Comparison of ENCODE assay signal across 20 cellular contexts in the genomic region with DNA sequence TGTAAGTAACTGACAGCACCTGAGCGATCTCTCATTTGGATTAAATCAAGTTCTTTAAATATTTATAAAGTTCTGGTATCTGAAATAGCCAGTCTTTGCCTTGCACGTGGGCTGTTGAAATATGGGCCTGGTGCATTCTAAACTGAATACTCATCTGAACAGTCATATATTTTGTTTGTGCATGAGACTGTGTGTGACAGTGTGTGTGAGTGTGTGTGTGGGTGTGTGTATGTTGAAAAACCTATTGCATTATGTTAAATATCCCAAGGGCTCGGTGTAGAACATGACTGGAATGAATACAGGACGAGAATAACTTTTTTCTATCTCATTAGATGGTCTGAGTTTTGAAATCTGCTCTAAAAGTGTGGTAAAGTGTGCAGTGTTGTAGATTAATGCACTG.
A peak's percentile ranks its signal among the peaks of the same experiment; 100 is the strongest.
DNase-seq lines count a peak whose midpoint lies in the region; TF ChIP-seq lines count a peak whose summit lies in the region.
"Had no signal": no experiment of that assay in that cellular context is flagged by ENCODE, and none has a peak within 500 bp of the region (broad histone marks: within the 10 kb centered on the region; RNA-seq: fewer than 3 reads in every experiment).

No MANE protein-coding gene starts in this region.

- peaks cover 5% of the 10 kb centered on the region for H3K9me3 ChIP-seq in neural cell (ENCODE audit: low read length)
- no peaks in the 10 kb centered on the region for H3K9me3 ChIP-seq in suprapubic skin
- H3K9me3 ChIP-seq: A549, Caco-2 had no signal

- peak overlapping the region; percentile 45 for H3K9ac ChIP-seq in neural cell (ENCODE audit: low read length)

- H3K4me1 Mint-ChIP-seq in T-helper 2 cell treated with Interferon-gamma antibody and Interleukin-4, amounts not matched to agents 5 μg/mL and 100 μg/mL, for 36 hours (ENCODE audit: low read depth), result no peaks in the 10 kb centered on the region
- H3K4me1 Mint-ChIP-seq in activated CD4-positive, alpha-beta memory T cell treated with anti-CD3 and anti-CD28 coated beads for 36 hours (ENCODE audit: low read depth), result no peaks in the 10 kb centered on the region

- TF ChIP-seq CTCF in neural cell (IDR thresholded peaks at IDR 0.05; ENCODE audit: poor library complexity, severe bottlenecking) (no peak), suprapubic skin (IDR thresholded peaks at IDR 0.05) (no peak)

- H3K36me3 ChIP-seq in neural cell (ENCODE audit: insufficient read depth, low read length) (no peaks in the 10 kb centered on the region), suprapubic skin (no peaks in the 10 kb centered on the region)

- CTCF ChIA-PET in activated CD4-positive, alpha-beta memory T cell treated with anti-CD3 and anti-CD28 coated beads for 36 hours (lab: Charles Lee), result interaction anchor here (0.6 kb wide), 1 partner anchor 1117 kb away, joined by 3 read pairs; no protein-coding TSS in a partner anchor

- H3K27me3 Mint-ChIP-seq in T-helper 2 cell treated with Interferon-gamma antibody and Interleukin-4, amounts not matched to agents 5 μg/mL and 100 μg/mL, for 36 hours (ENCODE audit: low read depth), result no peaks in the 10 kb centered on the region
- H3K27me3 Mint-ChIP-seq in activated CD4-positive, alpha-beta memory T cell treated with anti-CD3 and anti-CD28 coated beads for 36 hours, result no peaks in the 10 kb centered on the region
- H3K27me3 Mint-ChIP-seq: CD4-positive, alpha-beta T cell had no signal

- no peaks in the 10 kb centered on the region for H3K36me3 Mint-ChIP-seq in T-helper 2 cell treated with Interferon-gamma antibody and Interleukin-4, amounts not matched to agents 5 μg/mL and 100 μg/mL, for 36 hours (ENCODE audit: low read depth)
- H3K36me3 Mint-ChIP-seq in activated CD4-positive, alpha-beta memory T cell treated with anti-CD3 and anti-CD28 coated beads for 36 hours, result no peaks in the 10 kb centered on the region

- peaks cover 22% of the 10 kb centered on the region for H3K9me3 Mint-ChIP-seq in T-helper 2 cell treated with Interferon-gamma antibody and Interleukin-4, amounts not matched to agents 5 μg/mL and 100 μg/mL, for 36 hours
- H3K9me3 Mint-ChIP-seq in activated CD4-positive, alpha-beta memory T cell treated with anti-CD3 and anti-CD28 coated beads for 36 hours, result peaks cover 7% of the 10 kb centered on the region

- no peaks in the 10 kb centered on the region for H3K79me2 ChIP-seq in neural cell (replicated peaks; ENCODE audit: insufficient read depth, low read length)

- H3K4me2 ChIP-seq in neural cell (ENCODE audit: low read length), result no peak overlapping the region
- H3K4me2 ChIP-seq: A549 had no signal

- no peak for TF ChIP-seq POLR2A in suprapubic skin (IDR thresholded peaks at IDR 0.05)

- TF ChIP-seq EP300 in neural cell (conservative IDR thresholded peaks at IDR 0.05; ENCODE audit: poor library complexity, severe bottlenecking) (no peak), suprapubic skin (IDR thresholded peaks at IDR 0.05) (no peak)

- H3K27me3 ChIP-seq in neural cell (ENCODE audit: insufficient read depth, low read depth, low read length), result no peaks in the 10 kb centered on the region
- H3K27me3 ChIP-seq in suprapubic skin, result no peaks in the 10 kb centered on the region

- H3K4me3 ChIP-seq in neural cell (ENCODE audit: low read length) (no peak overlapping the region), suprapubic skin (no peak overlapping the region)
- H3K4me3 ChIP-seq: A549 had no signal

- no peaks in the 10 kb centered on the region for H4K20me1 ChIP-seq in neural cell (ENCODE audit: insufficient read depth)

- H3K9me2 ChIP-seq in neural cell (ENCODE audit: insufficient read depth, low read length), result no peaks in the 10 kb centered on the region

- H3K27ac Mint-ChIP-seq in T-helper 2 cell treated with Interferon-gamma antibody and Interleukin-4, amounts not matched to agents 5 μg/mL and 100 μg/mL, for 36 hours, result no peak overlapping the region
- H3K27ac Mint-ChIP-seq in activated CD4-positive, alpha-beta memory T cell treated with anti-CD3 and anti-CD28 coated beads for 36 hours, result no peak overlapping the region
- H3K27ac Mint-ChIP-seq: CD4-positive, alpha-beta T cell; HFFc6 had no signal

- H3F3A ChIP-seq in neural cell (ENCODE audit: insufficient read depth, low read length, poor library complexity, severe bottlenecking), result no peaks in the 10 kb centered on the region

- 37% methylated on average over 4 of the region's 4 CpGs for WGBS in suprapubic skin

- H2AFZ ChIP-seq in neural cell (ENCODE audit: low read depth, low read length), result no peak overlapping the region

- POLR2A ChIA-PET in activated CD4-positive, alpha-beta memory T cell treated with anti-CD3 and anti-CD28 coated beads for 36 hours (lab: Charles Lee), result no interaction called here

- H3K4me1 ChIP-seq in suprapubic skin, result no peaks in the 10 kb centered on the region
- H3K4me1 ChIP-seq: A549, Caco-2 had no signal

- DNase-seq in NCI-H2171 treated with DMSO at 0.1 percent for 48 hours (lab: John Stamatoyannopoulos, UW) (peak; percentile 89), NCI-H2171 (lab: John Stamatoyannopoulos, UW) (no peak), epithelial cell of prostate (ENCODE audit: low read depth, low spot score) (peak; percentile 50), suprapubic skin (ENCODE audit: low spot score in 2 of 2) (no peak), KG1 (lab: John Stamatoyannopoulos, UW) (no peak)
- no peak for DNase-seq in T-helper 2 cell treated with Interferon-gamma antibody and Interleukin-4, amounts not matched to agents 5 μg/mL and 100 μg/mL, for 36 hours (ENCODE audit: low spot score)
- no peak for DNase-seq in activated CD4-positive, alpha-beta memory T cell treated with anti-CD3 and anti-CD28 coated beads for 36 hours
- DNase-seq: AML-193; Caco-2; CD4-positive, alpha-beta T cell; DMS153; DMS79; GDM1; GOT3; H7; HFFc6 had no signal

- intact Hi-C loops in activated CD4-positive, alpha-beta memory T cell treated with anti-CD3 and anti-CD28 coated beads for 36 hours (cut with micrococcal nuclease), result no loop called here

- no peak overlapping the region for H3K4me3 Mint-ChIP-seq in T-helper 2 cell treated with Interferon-gamma antibody and Interleukin-4, amounts not matched to agents 5 μg/mL and 100 μg/mL, for 36 hours
- H3K4me3 Mint-ChIP-seq in activated CD4-positive, alpha-beta memory T cell treated with anti-CD3 and anti-CD28 coated beads for 36 hours, result no peak overlapping the region
- H3K4me3 Mint-ChIP-seq: CD4-positive, alpha-beta T cell; HFFc6 had no signal

- no peak for TF ChIP-seq RAD21 in neural cell (conservative IDR thresholded peaks at IDR 0.05)

- H3K27ac ChIP-seq in epithelial cell of prostate, result no peak overlapping the region
- peak overlapping the region; percentile 62 for H3K27ac ChIP-seq in neural cell (ENCODE audit: low read length)
- H3K27ac ChIP-seq in suprapubic skin, result no peak overlapping the region
- H3K27ac ChIP-seq: 22Rv1, A549, C4-2B had no signal

TF ChIP-seq in neural cell, 6 proteins besides CTCF, POLR2A, EP300 and RAD21:
- TF ChIP-seq POLR2AphosphoS5 (IDR thresholded peaks at IDR 0.05) (no peak), EZH2 (IDR thresholded peaks at IDR 0.05; ENCODE audit: borderline replicate concordance, insufficient read depth, low read length, poor library complexity, severe bottlenecking) (no peak), SMC3 (conservative IDR thresholded peaks at IDR 0.05; ENCODE audit: poor library complexity) (no peak), MXI1 (conservative IDR thresholded peaks at IDR 0.05; ENCODE audit: poor library complexity, severe bottlenecking) (no peak), TAF1 (IDR thresholded peaks at IDR 0.05; ENCODE audit: low read depth) (no peak)
- TF ChIP-seq, protein P1, sequence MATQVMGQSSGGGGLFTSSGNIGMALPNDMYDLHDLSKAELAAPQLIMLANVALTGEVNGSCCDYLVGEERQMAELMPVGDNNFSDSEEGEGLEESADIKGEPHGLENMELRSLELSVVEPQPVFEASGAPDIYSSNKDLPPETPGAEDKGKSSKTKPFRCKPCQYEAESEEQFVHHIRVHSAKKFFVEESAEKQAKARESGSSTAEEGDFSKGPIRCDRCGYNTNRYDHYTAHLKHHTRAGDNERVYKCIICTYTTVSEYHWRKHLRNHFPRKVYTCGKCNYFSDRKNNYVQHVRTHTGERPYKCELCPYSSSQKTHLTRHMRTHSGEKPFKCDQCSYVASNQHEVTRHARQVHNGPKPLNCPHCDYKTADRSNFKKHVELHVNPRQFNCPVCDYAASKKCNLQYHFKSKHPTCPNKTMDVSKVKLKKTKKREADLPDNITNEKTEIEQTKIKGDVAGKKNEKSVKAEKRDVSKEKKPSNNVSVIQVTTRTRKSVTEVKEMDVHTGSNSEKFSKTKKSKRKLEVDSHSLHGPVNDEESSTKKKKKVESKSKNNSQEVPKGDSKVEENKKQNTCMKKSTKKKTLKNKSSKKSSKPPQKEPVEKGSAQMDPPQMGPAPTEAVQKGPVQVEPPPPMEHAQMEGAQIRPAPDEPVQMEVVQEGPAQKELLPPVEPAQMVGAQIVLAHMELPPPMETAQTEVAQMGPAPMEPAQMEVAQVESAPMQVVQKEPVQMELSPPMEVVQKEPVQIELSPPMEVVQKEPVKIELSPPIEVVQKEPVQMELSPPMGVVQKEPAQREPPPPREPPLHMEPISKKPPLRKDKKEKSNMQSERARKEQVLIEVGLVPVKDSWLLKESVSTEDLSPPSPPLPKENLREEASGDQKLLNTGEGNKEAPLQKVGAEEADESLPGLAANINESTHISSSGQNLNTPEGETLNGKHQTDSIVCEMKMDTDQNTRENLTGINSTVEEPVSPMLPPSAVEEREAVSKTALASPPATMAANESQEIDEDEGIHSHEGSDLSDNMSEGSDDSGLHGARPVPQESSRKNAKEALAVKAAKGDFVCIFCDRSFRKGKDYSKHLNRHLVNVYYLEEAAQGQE (IDR thresholded peaks at IDR 0.05; ENCODE audit: borderline replicate concordance), result no peak

Comparison
In these comparisons a context has a peak if more than half of its experiments do, and no peak if none do; other contexts are left out.
1. DNase-seq: peak in NCI-H2171 treated with DMSO at 0.1 percent for 48 hours (single experiment) and epithelial cell of prostate (single experiment); none in NCI-H2171 (single experiment), T-helper 2 cell treated with Interferon-gamma antibody and Interleukin-4, amounts not matched to agents 5 μg/mL and 100 μg/mL, for 36 hours (single experiment), suprapubic skin (0 of 2), KG1 (single experiment) and activated CD4-positive, alpha-beta memory T cell treated with anti-CD3 and anti-CD28 coated beads for 36 hours (single experiment).